8 cellular contexts compared by ENCODE assay signal in the genomic region with DNA sequence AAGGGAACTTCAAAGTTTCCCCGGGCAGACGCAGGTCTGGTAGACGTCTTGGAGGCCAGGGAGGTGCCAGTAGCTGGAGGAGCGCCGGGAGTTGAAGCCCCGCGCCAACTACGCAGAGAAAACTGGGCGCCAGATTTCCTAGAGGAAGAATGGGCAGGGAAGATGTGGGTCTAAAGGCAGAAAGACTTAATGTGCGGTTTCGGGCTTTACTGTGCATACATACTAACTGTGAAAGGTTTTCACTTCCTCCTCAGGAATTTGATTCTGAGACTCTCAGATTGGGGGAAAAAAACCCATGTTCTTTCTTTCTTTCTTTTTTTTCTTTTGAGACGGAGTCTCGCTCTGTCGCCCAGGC. TPM values are rescaled to one million over a fixed set of nuclear protein-coding genes. Genes with fewer than 3 reads are reported as not detected.
A peak's percentile ranks its signal among the peaks of the same experiment; 100 is the strongest.
DNase-seq lines count a peak whose midpoint lies in the region; ATAC-seq, FAIRE-seq and TF ChIP-seq lines count a peak whose summit lies in the region.

No MANE protein-coding gene starts in this region.

- peaks cover 21% of the 10 kb centered on the region for H3K4me1 Mint-ChIP-seq in activated naive CD4-positive, alpha-beta T cell treated with anti-CD3 and anti-CD28 coated beads, Interleukin-2, amount 10 ng/mL, durations not matched to agents 7 days and 5 days

- H3K36me3 ChIP-seq in H1 (ENCODE audit: control insufficient read depth in 2 of 4, insufficient read depth in 4 of 4, low read length in 3 of 4) (no peaks in the 10 kb centered on the region), suprapubic skin (peaks cover 5% of the 10 kb centered on the region)

- WGBS in H1 (ENCODE audit: extremely low coverage in 1 of 2, insufficient coverage in 1 of 2, insufficient read length in 1 of 2, insufficient replicate concordance in 2 of 2, low coverage in 1 of 2, low lambda C conversion rate in 2 of 2, missing lambda C conversion rate in 1 of 2), 2 experiments: 34% methylated on average over 14 of the region's 14 CpGs; no CpG with 5 or more reads in 1 of the 2 experiments
- WGBS in suprapubic skin: 20% methylated on average over 14 of the region's 14 CpGs

- no peak overlapping the region for H2BK20ac ChIP-seq in H1 (ENCODE audit: low read length)

- H3K18ac ChIP-seq in H1 (ENCODE audit: extremely low read depth, low read length): no peak overlapping the region

- H3K79me2 ChIP-seq in H1 (ENCODE audit: control insufficient read depth in 1 of 2, insufficient read depth in 2 of 2, low read length in 2 of 2): 0 out of 4 replicates have a peak, but pooled peaks cover 0 to 3% of the 10 kb centered on the region in 2 experiments

- TF ChIP-seq POLR2A in H1 (IDR thresholded peaks at IDR 0.05; ENCODE audit: control extremely low read depth in 1 of 2, low read depth in 2 of 2, low read length in 2 of 2): no peak
- TF ChIP-seq POLR2A in suprapubic skin (IDR thresholded peaks at IDR 0.05): no peak

- H3K56ac ChIP-seq in H1 (replicated peaks; ENCODE audit: insufficient read length, low read depth, low read length): no peak overlapping the region

- peaks cover 0 to 3% (median 1%) of the 10 kb centered on the region in 4 experiments; a peak in 4 of 7 replicates for H3K4me1 ChIP-seq in H1 (replicated peaks in 1 of 4; ENCODE audit: control insufficient read depth in 3 of 4, insufficient read depth in 4 of 4, low read length in 3 of 4)
- peaks cover 9% of the 10 kb centered on the region for H3K4me1 ChIP-seq in suprapubic skin

- H2BK120ac ChIP-seq in H1 (replicated peaks; ENCODE audit: low read depth, low read length): no peak overlapping the region

- no peaks in the 10 kb centered on the region for H3K79me1 ChIP-seq in H1 (ENCODE audit: low read depth, low read length)

- H3K27me3 ChIP-seq in H1 (replicated peaks in 1 of 4; ENCODE audit: control insufficient read depth in 3 of 4, extremely low read depth in 1 of 4, insufficient read depth in 3 of 4, low read length in 3 of 4) (peaks cover 2 to 22% (median 18%) of the 10 kb centered on the region in 4 experiments), suprapubic skin (no peaks in the 10 kb centered on the region)

- H4K5ac ChIP-seq in H1 (ENCODE audit: insufficient read length, low read depth, low read length): no peak overlapping the region

- DNase-seq in activated naive CD4-positive, alpha-beta T cell treated with anti-CD3 and anti-CD28 coated beads, Interleukin-2, amount 10 ng/mL, durations not matched to agents 7 days and 5 days: no peak
- DNase-seq in activated naive CD4-positive, alpha-beta T cell (lab: John Stamatoyannopoulos, UW): no peak
- DNase-seq in H1 (ENCODE audit: low read depth in 1 of 2, low spot score in 2 of 2) (no peak), suprapubic skin (ENCODE audit: low spot score in 2 of 2) (no peak), NCI-H1930 (lab: John Stamatoyannopoulos, UW) (no peak), NCI-H1417 treated with DMSO at 0.1 percent for 48 hours (lab: John Stamatoyannopoulos, UW) (no peak), mucosa of gallbladder (ENCODE audit: low spot score) (no peak)

- no peak overlapping the region for H3K14ac ChIP-seq in H1 (ENCODE audit: insufficient read length)

- peak overlapping the region in 3 of 4 experiments; percentile 58 to 79 (median 72); a peak in 4 of 8 replicates for H3K4me3 ChIP-seq in H1 (ENCODE audit: extremely low read depth in 1 of 4, insufficient read depth in 2 of 4, low read depth in 3 of 4, low read length in 4 of 4)
- peak overlapping the region; percentile 72 for H3K4me3 ChIP-seq in suprapubic skin

- no peak overlapping the region for H3K27ac Mint-ChIP-seq in activated naive CD4-positive, alpha-beta T cell treated with anti-CD3 and anti-CD28 coated beads, Interleukin-2, amount 10 ng/mL, durations not matched to agents 7 days and 5 days

- H3K4me2 ChIP-seq in H1 (ENCODE audit: insufficient read depth in 1 of 2, low read depth in 2 of 2, low read length in 2 of 2): peak overlapping the region; percentile 66 to 96; a peak in 3 of 4 replicates

- peaks cover 6% of the 10 kb centered on the region; the same call in 1 of the 2 replicates for H3K23me2 ChIP-seq in H1 (ENCODE audit: low read depth, low read length)

- peak; percentile 7 for ATAC-seq in HG03521 (IDR thresholded peaks at IDR 0.05; ENCODE audit: unreplicated experiment)

- H3K27ac ChIP-seq in H1 (ENCODE audit: low read depth, low read length) (no peak overlapping the region), suprapubic skin (no peak overlapping the region)

- no peak overlapping the region for H4K8ac ChIP-seq in H1 (ENCODE audit: extremely low read depth, insufficient read depth, low read length)

- no peak overlapping the region for H2AK5ac ChIP-seq in H1 (ENCODE audit: low read depth, low read length)

- H3K27me3 Mint-ChIP-seq in activated naive CD4-positive, alpha-beta T cell treated with anti-CD3 and anti-CD28 coated beads, Interleukin-2, amount 10 ng/mL, durations not matched to agents 7 days and 5 days: peaks cover 16% of the 10 kb centered on the region

- H2BK5ac ChIP-seq in H1 (ENCODE audit: low read depth, low read length): no peak overlapping the region

- H3K36me3 Mint-ChIP-seq in activated naive CD4-positive, alpha-beta T cell treated with anti-CD3 and anti-CD28 coated beads, Interleukin-2, amount 10 ng/mL, durations not matched to agents 7 days and 5 days: peaks cover 12% of the 10 kb centered on the region

- no peak overlapping the region for H2AFZ ChIP-seq in H1 (ENCODE audit: low read length)

- no peaks in the 10 kb centered on the region for H4K20me1 ChIP-seq in H1 (replicated peaks in 1 of 2; ENCODE audit: control insufficient read depth in 1 of 2, insufficient read depth in 2 of 2, low read length in 2 of 2)

- no peak for TF ChIP-seq RAD21 in H1 (IDR thresholded peaks at IDR 0.05 in 1 of 2, conservative IDR thresholded peaks at IDR 0.05 in 1 of 2; ENCODE audit: low read depth in 2 of 2, low read length in 2 of 2)

- H3K4ac ChIP-seq in H1 (replicated peaks; ENCODE audit: insufficient read length, low read depth, low read length): no peak overlapping the region

- H3K23ac ChIP-seq in H1 (ENCODE audit: insufficient read length): no peak overlapping the region

- no peak for FAIRE-seq in H1 (lab: Jason Lieb, UNC)

- H2BK15ac ChIP-seq in H1 (ENCODE audit: low read length): no peak overlapping the region

- peaks cover 7% of the 10 kb centered on the region for H3K9me3 Mint-ChIP-seq in activated naive CD4-positive, alpha-beta T cell treated with anti-CD3 and anti-CD28 coated beads, Interleukin-2, amount 10 ng/mL, durations not matched to agents 7 days and 5 days

- H3K4me3 Mint-ChIP-seq in activated naive CD4-positive, alpha-beta T cell treated with anti-CD3 and anti-CD28 coated beads, Interleukin-2, amount 10 ng/mL, durations not matched to agents 7 days and 5 days: peak overlapping the region; percentile 77

- POLR2A ChIA-PET in H1 (lab: Charles Lee; ENCODE audit: partially characterized antibody): interaction anchor here (0.6 kb wide), 1 partner anchor 25 kb away, joined by 3 read pairs; no protein-coding TSS in a partner anchor

- TF ChIP-seq CTCF in H1 (IDR thresholded peaks at IDR 0.05; ENCODE audit: control extremely low read depth in 1 of 3, insufficient read depth in 1 of 3, low read depth in 1 of 3, low read length in 3 of 3) (no peak), suprapubic skin (IDR thresholded peaks at IDR 0.05) (no peak)

- H4K91ac ChIP-seq in H1 (replicated peaks; ENCODE audit: insufficient read length, low read length): no peak overlapping the region

- no peak overlapping the region for H3K9ac ChIP-seq in H1 (replicated peaks in 1 of 4; ENCODE audit: extremely low read depth in 1 of 4, low read depth in 3 of 4, low read length in 3 of 4)

- CTCF ChIA-PET in activated naive CD4-positive, alpha-beta T cell treated with anti-CD3 and anti-CD28 coated beads, Interleukin-2, amount 10 ng/mL, durations not matched to agents 7 days and 5 days (lab: Charles Lee): interaction anchor here (1.2 to 2.1 kb wide), 2 partner anchors 15 to 32 kb away, joined by 4 to 11 read pairs; no protein-coding TSS in a partner anchor
- CTCF ChIA-PET in H1 (lab: Charles Lee; ENCODE audit: partially characterized antibody): interaction anchor here (0.6 to 1.6 kb wide), 4 partner anchors 15 to 183 kb away, joined by 3 to 6 read pairs (median 4); no protein-coding TSS in a partner anchor

- H3K9me3 ChIP-seq in H1 (ENCODE audit: insufficient read depth in 2 of 2, low read depth in 1 of 2, low read length in 1 of 2): no peaks in the 10 kb centered on the region
- H3K9me3 ChIP-seq in suprapubic skin: no peaks in the 10 kb centered on the region

- TF ChIP-seq EP300 in H1 (IDR thresholded peaks at IDR 0.05; ENCODE audit: borderline replicate concordance in 1 of 2, low read depth in 2 of 2, low read length in 2 of 2) (no peak), suprapubic skin (IDR thresholded peaks at IDR 0.05) (no peak)

- no peak overlapping the region for H2BK12ac ChIP-seq in H1 (ENCODE audit: low read depth, low read length)

TF ChIP-seq in H1, 55 proteins besides CTCF, POLR2A, EP300 and RAD21 (continues in another document):
- TF ChIP-seq JUND (IDR thresholded peaks at IDR 0.05; ENCODE audit: low read length): no peak
- no peak for TF ChIP-seq GABPA (IDR thresholded peaks at IDR 0.05; ENCODE audit: borderline replicate concordance, insufficient read depth, low read length)
- TF ChIP-seq ASH2L (IDR thresholded peaks at IDR 0.05; ENCODE audit: low read length): no peak
- no peak for TF ChIP-seq GTF2F1 (IDR thresholded peaks at IDR 0.05; ENCODE audit: borderline replicate concordance, low read depth, low read length)
- no peak for TF ChIP-seq TEAD4 (IDR thresholded peaks at IDR 0.05; ENCODE audit: low read depth, low read length)
- TF ChIP-seq TBP (IDR thresholded peaks at IDR 0.05; ENCODE audit: low read depth, low read length): no peak
- TF ChIP-seq SRF (IDR thresholded peaks at IDR 0.05; ENCODE audit: low read depth, low read length): no peak
- TF ChIP-seq, protein P1, sequence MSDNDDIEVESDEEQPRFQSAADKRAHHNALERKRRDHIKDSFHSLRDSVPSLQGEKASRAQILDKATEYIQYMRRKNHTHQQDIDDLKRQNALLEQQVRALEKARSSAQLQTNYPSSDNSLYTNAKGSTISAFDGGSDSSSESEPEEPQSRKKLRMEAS (IDR thresholded peaks at IDR 0.05): no peak

RNA-seq across cellular contexts. Expression of a gene that starts 0.3 kb away (rescaled TPM):
- 5.6 and 6.2 TPM in 2 replicates for total RNA-seq in H1 (2021; fragmentation: NEBNext Ultra II Directional; extraction: Animal tissue kit (Norgen Biotek cat#: 25700))
- 1.7 TPM in 2 replicates for polyA plus RNA-seq in H1 (2011; rRNA removed)
- polyA plus RNA-seq in H1 (2011; cell fraction: cytosol; rRNA removed): 2.2 TPM
- 1.9 TPM for polyA plus RNA-seq in H1 (2011; cell fraction: nucleus; rRNA removed)
- 1.7 to 2.7 TPM (median 2.1 TPM) in 4 replicates for polyA plus RNA-seq in H1 (2012, experiment 1 of 2)
- polyA plus RNA-seq in H1 (2012, experiment 2 of 2): 0.42 TPM
- polyA plus RNA-seq in H1 (2013, experiment 1 of 2): 5.0 TPM
- 3.6 TPM for polyA plus RNA-seq in H1 (2013, experiment 2 of 2)
- 2.0 and 3.3 TPM in 2 replicates for polyA minus RNA-seq in H1 (2011; rRNA and poly(A)+ RNA removed)
- 3.4 TPM for polyA minus RNA-seq in H1 (2011; cell fraction: cytosol; rRNA and poly(A)+ RNA removed)
- polyA minus RNA-seq in H1 (2011; cell fraction: nucleus; rRNA and poly(A)+ RNA removed): 6.4 TPM
- total RNA-seq in suprapubic skin (10 to 100 TPM in 1 of 4 donors, 1 to 10 TPM in 3; 4.3 to 11.7 (median 6.4) TPM), mucosa of gallbladder (7.7 TPM)
